Comparison of ENCODE assay signal across 12 cellular contexts in the genomic region with DNA sequence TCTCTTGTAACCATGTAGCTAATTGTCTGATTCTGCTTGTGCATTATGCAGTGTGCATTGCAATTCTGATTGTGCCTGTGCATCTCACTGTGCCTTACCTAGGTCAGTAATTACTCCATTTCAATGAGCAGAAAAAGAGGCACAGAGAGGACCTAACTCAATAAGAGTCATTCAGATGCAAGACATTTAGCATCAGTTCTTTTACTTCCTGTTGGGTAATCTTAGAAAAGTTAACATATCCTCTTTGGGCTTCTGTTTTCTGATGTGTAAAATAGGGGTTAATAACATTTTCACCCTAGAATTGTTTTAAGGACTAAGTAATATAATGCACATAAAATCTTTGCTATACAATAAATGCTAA.
"Had no signal": no experiment of that assay in that cellular context is flagged by ENCODE, and none has a peak within 500 bp of the region (broad histone marks: within the 10 kb centered on the region; RNA-seq: fewer than 3 reads in every experiment).

No MANE protein-coding gene starts in this region.

- H3K9me3 ChIP-seq: ovary, upper lobe of left lung had no signal

- H3K27me3 ChIP-seq: dorsolateral prefrontal cortex, ovary, upper lobe of left lung had no signal

- H3K36me3 ChIP-seq: ovary, upper lobe of left lung had no signal

- ATAC-seq: esophagus mucosa, WTC11 had no signal

- DNase-seq: activated CD4-positive, alpha-beta T cell treated with anti-CD3 and anti-CD28 coated beads, Interleukin-2, amount 50 U/mL, for 4 hours; activated T-cell treated with anti-CD3 and anti-CD28 coated beads, Interleukin-2, amount 50 U/mL, for 1 hour; amygdala; dorsolateral prefrontal cortex; hippocampal formation; left ventricle myocardium superior; ovary; stimulated activated CD4-positive, alpha-beta T cell treated with anti-CD3 and anti-CD28 coated beads, Interleukin-4, amount 100 ng/mL, for 1 hour; stimulated activated CD8-positive, alpha-beta memory T cell treated with anti-CD3 and anti-CD28 coated beads, Interleukin-4, amount 100 ng/mL, for 48 hours; upper lobe of left lung had no signal

- H3K27ac ChIP-seq: ovary had no signal

- H3K4me3 ChIP-seq: dorsolateral prefrontal cortex, ovary, upper lobe of left lung had no signal
